8 cellular contexts compared by ENCODE assay signal in genomic region chr15:41331833-41332787, GRCh38. TPM values are rescaled to one million over a fixed set of nuclear protein-coding genes. Genes with fewer than 3 reads are reported as not detected.
A peak's percentile ranks its signal among the peaks of the same experiment; 100 is the strongest.
DNase-seq lines count a peak whose midpoint lies in the region; ATAC-seq and TF ChIP-seq lines count a peak whose summit lies in the region.

OIP5 (minus strand) TSS chr15:41332591; CDS start chr15:41332561, 30 bp downstream.

- H4K8ac ChIP-seq in neuronal stem cell (ENCODE audit: low read depth, low read length) = peak within 1 kb of the TSS; percentile 33

- H2BK5ac ChIP-seq in neuronal stem cell (ENCODE audit: low read length) = peak within 1 kb of the TSS; percentile 69

- H2BK15ac ChIP-seq in neuronal stem cell (ENCODE audit: low read length) = no peak within 1 kb of the TSS

- no peak within 1 kb of the TSS for H2BK120ac ChIP-seq in neuronal stem cell (ENCODE audit: low read depth, low read length)

- TF ChIP-seq CTCF in foreskin keratinocyte (conservative IDR thresholded peaks at IDR 0.05) = peak; percentile 78

- ATAC-seq in foreskin keratinocyte = peak; percentile 93

- peak within 1 kb of the TSS; percentile 35 for H3K23ac ChIP-seq in neuronal stem cell (ENCODE audit: low read depth, low read length, poor library complexity)

- H3K4me3 ChIP-seq in HAP-1 (peak within 1 kb of the TSS; percentile 90), MG63 (peak within 1 kb of the TSS; percentile 91), neuronal stem cell (ENCODE audit: low read length in 2 of 2) (peak within 1 kb of the TSS; percentile 71 to 90)

- peaks cover 10% of the 10 kb centered on the region for H3K4me1 ChIP-seq in HAP-1
- peaks cover 16% of the 10 kb centered on the region for H3K4me1 ChIP-seq in foreskin keratinocyte
- peaks cover 2 to 8% of the 10 kb centered on the region in 2 donors for H3K4me1 ChIP-seq in neuronal stem cell (ENCODE audit: control insufficient read depth in 2 of 2, insufficient read depth in 1 of 2, low read depth in 1 of 2, low read length in 2 of 2)

- H3K14ac ChIP-seq in neuronal stem cell (ENCODE audit: low read length) = peak within 1 kb of the TSS; percentile 59

- H2AK5ac ChIP-seq in neuronal stem cell (ENCODE audit: low read depth, low read length) = no peak within 1 kb of the TSS

- DNase-seq in GDM1 (lab: John Stamatoyannopoulos, UW) (peak; percentile 99), HAP-1 (ENCODE audit: low spot score in 2 of 2) (peak; percentile 99), MG63 (peak; percentile 99), SIG-M5 (lab: John Stamatoyannopoulos, UW) (peak; percentile 98), activated gamma-delta T cell (lab: John Stamatoyannopoulos, UW) (peak; percentile 73), foreskin keratinocyte (peak; percentile 99), neuronal stem cell (ENCODE audit: low spot score) (peak; percentile 99), substantia nigra (lab: John Stamatoyannopoulos, UW) (peak; percentile 44 to 98 (median 89))

- H3K79me1 ChIP-seq in neuronal stem cell (ENCODE audit: low read depth, low read length) = no peaks in the 10 kb centered on the region

- H3K27me3 ChIP-seq in HAP-1 (ENCODE audit: low read depth) (no peaks in the 10 kb centered on the region), MG63 (no peaks in the 10 kb centered on the region), foreskin keratinocyte (no peaks in the 10 kb centered on the region), neuronal stem cell (ENCODE audit: control insufficient read depth in 3 of 3, insufficient read depth in 3 of 3, low read depth in 1 of 3, low read length in 3 of 3) (no peaks in the 10 kb centered on the region)

- peak within 1 kb of the TSS; percentile 68 for H3K4me2 ChIP-seq in neuronal stem cell (ENCODE audit: insufficient read depth, low read length, poor library complexity, severe bottlenecking)

- no peak within 1 kb of the TSS for H3K4ac ChIP-seq in neuronal stem cell (ENCODE audit: low read length)

- no peaks in the 10 kb centered on the region for H3K9me3 ChIP-seq in HAP-1
- no peaks in the 10 kb centered on the region for H3K9me3 ChIP-seq in MG63
- H3K9me3 ChIP-seq in neuronal stem cell (replicated peaks in 1 of 2; ENCODE audit: control insufficient read depth in 2 of 2, insufficient read depth in 1 of 2, low read depth in 1 of 2, low read length in 2 of 2) = no peaks in the 10 kb centered on the region

- in situ Hi-C loops in HAP-1 (cut with MboI; ENCODE audit: low sequenced_read_pairs) = no loop called here

- no peak within 1 kb of the TSS for H4K91ac ChIP-seq in neuronal stem cell (ENCODE audit: low read depth, low read length, poor library complexity)

- H3K18ac ChIP-seq in neuronal stem cell (ENCODE audit: low read length) = peak within 1 kb of the TSS; percentile 90

- peak within 1 kb of the TSS; percentile 95 for H2AFZ ChIP-seq in neuronal stem cell (ENCODE audit: low read length)

- no peak within 1 kb of the TSS for H2BK12ac ChIP-seq in neuronal stem cell (ENCODE audit: low read length)

- H3K27ac ChIP-seq in foreskin keratinocyte = peak within 1 kb of the TSS; percentile 87
- peak within 1 kb of the TSS; percentile 88 for H3K27ac ChIP-seq in neuronal stem cell (replicated peaks; ENCODE audit: low read length)
- peak within 1 kb of the TSS; percentile 64 for H3K27ac ChIP-seq in substantia nigra (ENCODE audit: low read depth, low read length, poor library complexity, severe bottlenecking)

- no CpG with 5 or more reads among the region's 65 CpGs for WGBS in neuronal stem cell (ENCODE audit: extremely low coverage in 2 of 2, insufficient read length in 2 of 2, insufficient replicate concordance in 1 of 2), 2 donors

- H3K36me3 ChIP-seq in HAP-1 (replicated peaks) = peaks cover 24% of the 10 kb centered on the region
- peaks cover 1% of the 10 kb centered on the region for H3K36me3 ChIP-seq in MG63
- peaks cover 2 to 28% of the 10 kb centered on the region in 2 donors for H3K36me3 ChIP-seq in neuronal stem cell (replicated peaks in 1 of 2; ENCODE audit: control insufficient read depth in 2 of 2, insufficient read depth in 2 of 2, low read length in 2 of 2)

- peak within 1 kb of the TSS; percentile 96 for H3K9ac ChIP-seq in neuronal stem cell (ENCODE audit: low read depth, low read length, poor library complexity)

RNA-seq across cellular contexts. Expression of gene OIP5, which starts in this region (rescaled TPM):
- 27.5 and 46.3 TPM in 2 replicates for total RNA-seq in MG63 (2014; rRNA removed; shearing (Covaris generic); ENCODE audit: low replicate concordance)
- 13.0 and 15.8 TPM in 2 replicates for total RNA-seq in foreskin keratinocyte
- polyA plus RNA-seq in foreskin keratinocyte = 13.1 and 15.7 TPM in 2 replicates
- polyA plus RNA-seq in neuronal stem cell (2013, experiment 1 of 2) = 32.9 TPM
- 32.6 TPM for polyA plus RNA-seq in neuronal stem cell (2013, experiment 2 of 2)

Comparison
In these comparisons a context has a peak if more than half of its experiments do, and no peak if none do; other contexts are left out.
1. Peak in every context shown above with its lines: DNase-seq, ATAC-seq, H3K4me3 ChIP-seq and H3K27ac ChIP-seq.